Comparison of ENCODE assay signal across 1 cellular context in the genomic region with DNA sequence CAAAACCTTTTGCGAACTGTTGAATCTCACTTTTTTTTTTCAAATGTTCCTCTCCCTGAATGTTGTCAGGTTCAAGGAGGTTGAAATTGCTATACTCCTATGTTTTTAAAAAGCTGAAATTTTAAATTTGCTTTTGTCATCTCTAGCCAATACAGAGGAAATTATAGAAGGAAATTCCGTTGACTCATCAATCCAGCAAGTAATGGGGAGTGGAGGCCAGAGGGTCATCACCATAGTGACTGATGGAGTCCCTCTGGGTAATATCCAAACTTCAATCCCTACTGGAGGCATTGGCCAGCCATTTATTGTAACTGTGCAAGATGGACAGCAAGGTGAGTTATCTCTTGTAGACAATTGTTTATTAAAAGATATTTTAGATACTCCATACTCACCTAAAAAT.
TF ChIP-seq lines count a peak whose summit lies in the region.

No MANE protein-coding gene starts in this region.

TF ChIP-seq in HepG2, 621 proteins besides CTCF, POLR2A, EP300 and RAD21:
- TF ChIP-seq TBX3 (IDR thresholded peaks at IDR 0.05; ENCODE audit: borderline replicate concordance) (no peak), MAFK (conservative IDR thresholded peaks at IDR 0.05 in 1 of 2, IDR thresholded peaks at IDR 0.05 in 1 of 2; ENCODE audit: low read length in 2 of 2) (peak in 1 of 2 experiments; percentile 46; a peak in 1 of 4 replicates), NFKB2 (CRISPR knock-in tag; IDR thresholded peaks at IDR 0.05; ENCODE audit: borderline replicate concordance) (no peak), TOPORS (CRISPR knock-in tag; IDR thresholded peaks at IDR 0.05) (no peak), MAFF (IDR thresholded peaks at IDR 0.05; ENCODE audit: low read depth, low read length) (0 out of 2 replicates have a peak, but pooled peaks have one; percentile 21), ARNTL (CRISPR knock-in tag; IDR thresholded peaks at IDR 0.05) (no peak)
- TF ChIP-seq, protein P1, sequence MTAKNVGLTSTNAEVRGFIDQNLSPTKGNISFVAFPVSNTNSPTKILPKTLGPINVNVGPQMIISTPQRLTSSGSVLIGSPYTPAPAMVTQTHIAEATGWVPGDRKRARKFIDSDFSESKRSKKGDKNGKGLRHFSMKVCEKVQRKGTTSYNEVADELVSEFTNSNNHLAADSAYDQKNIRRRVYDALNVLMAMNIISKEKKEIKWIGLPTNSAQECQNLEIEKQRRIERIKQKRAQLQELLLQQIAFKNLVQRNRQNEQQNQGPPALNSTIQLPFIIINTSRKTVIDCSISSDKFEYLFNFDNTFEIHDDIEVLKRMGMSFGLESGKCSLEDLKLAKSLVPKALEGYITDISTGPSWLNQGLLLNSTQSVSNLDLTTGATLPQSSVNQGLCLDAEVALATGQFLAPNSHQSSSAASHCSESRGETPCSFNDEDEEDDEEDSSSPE (CRISPR knock-in tag; IDR thresholded peaks at IDR 0.05): no peak
- TF ChIP-seq, protein P2, sequence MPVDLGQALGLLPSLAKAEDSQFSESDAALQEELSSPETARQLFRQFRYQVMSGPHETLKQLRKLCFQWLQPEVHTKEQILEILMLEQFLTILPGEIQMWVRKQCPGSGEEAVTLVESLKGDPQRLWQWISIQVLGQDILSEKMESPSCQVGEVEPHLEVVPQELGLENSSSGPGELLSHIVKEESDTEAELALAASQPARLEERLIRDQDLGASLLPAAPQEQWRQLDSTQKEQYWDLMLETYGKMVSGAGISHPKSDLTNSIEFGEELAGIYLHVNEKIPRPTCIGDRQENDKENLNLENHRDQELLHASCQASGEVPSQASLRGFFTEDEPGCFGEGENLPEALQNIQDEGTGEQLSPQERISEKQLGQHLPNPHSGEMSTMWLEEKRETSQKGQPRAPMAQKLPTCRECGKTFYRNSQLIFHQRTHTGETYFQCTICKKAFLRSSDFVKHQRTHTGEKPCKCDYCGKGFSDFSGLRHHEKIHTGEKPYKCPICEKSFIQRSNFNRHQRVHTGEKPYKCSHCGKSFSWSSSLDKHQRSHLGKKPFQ (CRISPR knock-in tag; IDR thresholded peaks at IDR 0.05; ENCODE audit: insufficient replicate concordance): no peak
